Comparison of ENCODE assay signal across 8 cellular contexts in genomic region chr19:46861691-46862503, GRCh38. TPM values are rescaled to one million over a fixed set of nuclear protein-coding genes. Genes with fewer than 3 reads are reported as not detected.
DNase-seq lines count a peak whose midpoint lies in the region; ATAC-seq and TF ChIP-seq lines count a peak whose summit lies in the region.

No MANE protein-coding gene starts in this region.

- no peak for ATAC-seq in GM18867 (IDR thresholded peaks at IDR 0.05; ENCODE audit: unreplicated experiment)

- no peak overlapping the region for H3K27ac Mint-ChIP-seq in nephron progenitor cell
- H3K27ac Mint-ChIP-seq in osteocyte (ENCODE audit: unreplicated experiment), result no peak overlapping the region

- H3K36me3 Mint-ChIP-seq in nephron progenitor cell (ENCODE audit: low read depth) (peaks cover 4% of the 10 kb centered on the region), osteocyte (ENCODE audit: unreplicated experiment) (peaks cover 2% of the 10 kb centered on the region)

- peak overlapping the region; percentile 96 to 97 for H3K27ac ChIP-seq in coronary artery

- H3K9me3 Mint-ChIP-seq in nephron progenitor cell (peaks cover 4% of the 10 kb centered on the region), osteocyte (ENCODE audit: unreplicated experiment) (no peaks in the 10 kb centered on the region)

- H3K4me1 Mint-ChIP-seq in nephron progenitor cell (peaks cover 11% of the 10 kb centered on the region), osteocyte (ENCODE audit: unreplicated experiment) (peaks cover 6% of the 10 kb centered on the region)

- DNase-seq in NCI-H510A treated with DMSO at 0.1 percent for 48 hours (lab: John Stamatoyannopoulos, UW) (peak; percentile 32), NCI-H510A (lab: John Stamatoyannopoulos, UW) (no peak), NAMALWA (ENCODE audit: low spot score) (peak; percentile 47), coronary artery (ENCODE audit: low spot score) (no peak), nephron progenitor cell (peak; percentile 30), osteocyte (ENCODE audit: extremely low spot score, unreplicated experiment) (no peak)
- no peak for DNase-seq in activated CD4-positive, CD25-positive, alpha-beta regulatory T cell treated with anti-CD3 and anti-CD28 coated beads, Interleukin-2, amount 50 U/mL, for 72 hours

- H3K27me3 Mint-ChIP-seq in nephron progenitor cell (ENCODE audit: low read depth, poor library complexity), result no peaks in the 10 kb centered on the region
- no peaks in the 10 kb centered on the region for H3K27me3 Mint-ChIP-seq in osteocyte (ENCODE audit: unreplicated experiment)

- TF ChIP-seq CTCF in coronary artery (IDR thresholded peaks at IDR 0.05), result no peak
- TF ChIP-seq CTCF in nephron progenitor cell (IDR thresholded peaks at IDR 0.05), result no peak
- TF ChIP-seq CTCF in osteocyte (IDR thresholded peaks at IDR 0.05), result no peak

- H3K4me3 Mint-ChIP-seq in nephron progenitor cell (no peak overlapping the region), osteocyte (ENCODE audit: unreplicated experiment) (no peak overlapping the region)

- peak overlapping the region; percentile 82 for H3K4me3 ChIP-seq in coronary artery

RNA-seq across cellular contexts. Expression of gene ARHGAP35, which starts 1.1 kb away (rescaled TPM):
- total RNA-seq in osteocyte, result 107 and 113 TPM in 2 replicates

RNA-seq across cellular contexts. Expression of gene AP2S1, which starts 11.3 kb away (rescaled TPM):
- total RNA-seq in osteocyte, result 226 and 229 TPM in 2 replicates

Comparison
In these comparisons a context has a peak if more than half of its experiments do, and no peak if none do; other contexts are left out.
1. DNase-seq: peak in NCI-H510A treated with DMSO at 0.1 percent for 48 hours (single experiment), NAMALWA (single experiment) and nephron progenitor cell (single experiment); none in NCI-H510A (single experiment), coronary artery (single experiment), osteocyte (single experiment) and activated CD4-positive, CD25-positive, alpha-beta regulatory T cell treated with anti-CD3 and anti-CD28 coated beads, Interleukin-2, amount 50 U/mL, for 72 hours (single experiment).